25 cellular contexts compared by ENCODE assay signal in the genomic region with DNA sequence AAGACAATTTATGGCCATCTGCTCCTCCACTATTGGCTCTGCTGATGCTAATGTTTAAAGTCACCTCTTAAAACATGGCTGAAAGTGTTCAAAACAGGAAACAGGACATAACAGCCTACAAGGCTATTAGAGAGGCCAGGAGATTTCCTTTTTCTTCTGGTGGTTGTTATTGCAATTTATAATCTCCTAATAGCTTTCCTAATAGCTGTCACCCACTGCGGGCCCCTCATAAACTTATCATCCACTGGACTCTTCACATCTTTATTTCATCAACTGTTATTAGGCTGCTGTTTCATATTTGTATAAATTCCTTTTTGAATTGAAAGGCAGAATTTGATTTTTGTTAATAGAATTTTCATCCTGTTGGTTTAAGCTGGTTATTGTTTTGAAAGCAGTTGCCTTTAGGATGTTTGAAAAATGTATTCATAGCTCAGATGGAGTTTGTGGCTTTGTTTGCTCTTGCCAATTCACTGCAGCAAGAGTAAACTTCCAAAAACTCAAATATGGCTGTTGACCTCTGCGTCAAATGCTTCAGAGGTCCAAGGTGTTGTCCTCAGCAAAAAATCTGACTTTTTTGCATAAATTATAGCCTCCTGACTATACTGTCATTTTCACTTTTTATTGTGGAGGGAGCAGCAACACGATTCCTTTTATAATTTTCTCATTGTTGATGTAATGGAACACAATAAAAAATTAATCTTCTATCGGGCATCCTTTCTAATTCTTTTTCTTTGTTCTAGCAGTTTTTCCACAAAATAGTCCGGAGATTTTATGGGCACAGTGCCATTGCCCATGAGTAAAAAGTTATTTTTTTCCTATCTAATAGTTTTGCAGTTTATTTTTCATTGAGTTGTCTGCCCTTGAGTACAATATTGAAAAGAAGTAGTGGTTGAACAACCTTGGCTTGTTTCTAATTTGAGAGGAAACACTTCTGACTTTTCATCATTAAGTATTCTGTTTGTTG.
"Had no signal": no experiment of that assay in that cellular context is flagged by ENCODE, and none has a peak within 500 bp of the region (broad histone marks: within the 10 kb centered on the region; RNA-seq: fewer than 3 reads in every experiment).

No MANE protein-coding gene starts in this region.

- H3K27me3 ChIP-seq: right atrium auricular region, testis, uterus had no signal

- H3K36me3 ChIP-seq: esophagus muscularis mucosa, heart right ventricle, lower lobe of right lung, right atrium auricular region, spleen, uterus had no signal

- H3K9me3 ChIP-seq: esophagus muscularis mucosa, lower lobe of right lung, psoas muscle, right atrium auricular region, testis, uterus had no signal

- DNase-seq: activated CD4-positive, alpha-beta T cell treated with anti-CD3 and anti-CD28 coated beads, Interleukin-2, amount 50 U/mL, for 4 hours; activated CD8-positive, alpha-beta memory T cell treated with anti-CD3 and anti-CD28 coated beads for 24 hours; activated CD8-positive, alpha-beta memory T cell treated with anti-CD3 and anti-CD28 coated beads, Interleukin-2, amount 50 U/mL, for 4 hours; activated T-cell treated with anti-CD3 and anti-CD28 coated beads, Interleukin-2, amount 50 U/mL, for 24 hours; aorta; effector memory CD4-positive, alpha-beta T cell; heart right ventricle; lower lobe of right lung; naive thymus-derived CD8-positive, alpha-beta T cell; psoas muscle; spleen; stimulated activated CD4-positive, alpha-beta T cell treated with anti-CD3 and anti-CD28 coated beads, Interleukin-4, amount 100 ng/mL, for 1 hour; stimulated activated naive CD4-positive, alpha-beta T cell; T-helper 9 cell; testis; trophoblast cell; uterus had no signal

- H3K4me3 ChIP-seq: esophagus muscularis mucosa, heart right ventricle, lower lobe of right lung, psoas muscle, right atrium auricular region, spleen, testis, uterus had no signal

- ATAC-seq: activated naive CD4-positive, alpha-beta T cell treated with anti-CD3 and anti-CD28 coated beads, Interleukin-2, amount 50 U/mL, for 72 hours; activated T-helper 17 cell treated with anti-CD3 and anti-CD28 coated beads, Interleukin-2, amount 50 U/mL, for 72 hours; heart right ventricle; left lobe of liver; lower lobe of right lung; naive thymus-derived CD8-positive, alpha-beta T cell; psoas muscle; WTC11 had no signal

- H3K27me3 Mint-ChIP-seq: dendritic cell treated with granulocyte-macrophage colony-stimulating factor and Interleukin-4, amounts not matched to agents 40 ng/mL and 50 ng/mL, for 4 days had no signal

- H3K4me1 ChIP-seq: esophagus muscularis mucosa, heart right ventricle, lower lobe of right lung, psoas muscle, right atrium auricular region, spleen, testis, uterus had no signal

- H3K4me3 Mint-ChIP-seq: activated T-cell treated with anti-CD3 and anti-CD28 coated beads, Interleukin-2, amount 50 U/mL, for 24 hours; activated T-helper 17 cell treated with anti-CD3 and anti-CD28 coated beads, Interleukin-2, amount 50 U/mL, for 72 hours; dendritic cell treated with granulocyte-macrophage colony-stimulating factor and Interleukin-4, amounts not matched to agents 40 ng/mL and 50 ng/mL, for 4 days; naive thymus-derived CD8-positive, alpha-beta T cell; WTC11 had no signal

- H3K27ac Mint-ChIP-seq: activated T-cell treated with anti-CD3 and anti-CD28 coated beads, Interleukin-2, amount 50 U/mL, for 24 hours; activated T-helper 17 cell treated with anti-CD3 and anti-CD28 coated beads, Interleukin-2, amount 50 U/mL, for 72 hours; brain; dendritic cell treated with granulocyte-macrophage colony-stimulating factor and Interleukin-4, amounts not matched to agents 40 ng/mL and 50 ng/mL, for 4 days; naive thymus-derived CD8-positive, alpha-beta T cell; WTC11 had no signal

- H3K36me3 Mint-ChIP-seq: activated naive CD4-positive, alpha-beta T cell treated with anti-CD3 and anti-CD28 coated beads, Interleukin-2, amount 50 U/mL, for 72 hours; brain; naive thymus-derived CD8-positive, alpha-beta T cell had no signal

- H3K9me3 Mint-ChIP-seq: activated naive CD4-positive, alpha-beta T cell treated with anti-CD3 and anti-CD28 coated beads, Interleukin-2, amount 50 U/mL, for 72 hours; activated T-cell treated with anti-CD3 and anti-CD28 coated beads, Interleukin-2, amount 50 U/mL, for 24 hours; dendritic cell treated with granulocyte-macrophage colony-stimulating factor and Interleukin-4, amounts not matched to agents 40 ng/mL and 50 ng/mL, for 4 days had no signal

- H3K4me1 Mint-ChIP-seq: activated T-helper 17 cell treated with anti-CD3 and anti-CD28 coated beads, Interleukin-2, amount 50 U/mL, for 72 hours; naive thymus-derived CD8-positive, alpha-beta T cell had no signal

- H3K27ac ChIP-seq: esophagus muscularis mucosa, heart right ventricle, lower lobe of right lung, psoas muscle, right atrium auricular region, testis, uterus had no signal
